Comparison of ENCODE assay signal across 12 cellular contexts in genomic region chr4:1291996-1292702, GRCh38. TPM values are rescaled to one million over a fixed set of nuclear protein-coding genes. Genes with fewer than 3 reads are reported as not detected.
DNase-seq lines count a peak whose midpoint lies in the region; ATAC-seq and TF ChIP-seq lines count a peak whose summit lies in the region.
"Had no signal": no experiment of that assay in that cellular context is flagged by ENCODE, and none has a peak within 500 bp of the region (broad histone marks: within the 10 kb centered on the region; RNA-seq: fewer than 3 reads in every experiment).

No MANE protein-coding gene starts in this region.

- 56% methylated on average over 11 of the region's 11 CpGs for WGBS in right cardiac atrium

- H3K4me1 Mint-ChIP-seq in activated T-helper 1 cell treated with anti-CD3 and anti-CD28 coated beads, Interleukin-12 subunit alpha, Interleukin-12 subunit beta, Interleukin-2, Interleukin-4 antibody, amounts not matched to agents 30 ng/mL and 10 ng/mL and 1 ng/mL, durations not matched to agents 14 hours and 24 hours and 36 hours (ENCODE audit: low read depth): peaks cover 32% of the 10 kb centered on the region
- H3K4me1 Mint-ChIP-seq in memory B cell (peaks cover 41% of the 10 kb centered on the region), type B pancreatic cell (ENCODE audit: unreplicated experiment) (peaks cover 37% of the 10 kb centered on the region)

- H3K4me3 Mint-ChIP-seq in activated T-helper 1 cell treated with anti-CD3 and anti-CD28 coated beads, Interleukin-12 subunit alpha, Interleukin-12 subunit beta, Interleukin-2, Interleukin-4 antibody, amounts not matched to agents 30 ng/mL and 10 ng/mL and 1 ng/mL, durations not matched to agents 14 hours and 24 hours and 36 hours: peak overlapping the region; percentile 97
- H3K4me3 Mint-ChIP-seq in memory B cell: peak overlapping the region; percentile 89
- peak overlapping the region; percentile 98 for H3K4me3 Mint-ChIP-seq in type B pancreatic cell

- ATAC-seq in right cardiac atrium (no peak), memory B cell (ENCODE audit: low read depth) (no peak)
- ATAC-seq: heart right ventricle had no signal

- peak overlapping the region; percentile 29 for H3K27ac Mint-ChIP-seq in activated T-helper 1 cell treated with anti-CD3 and anti-CD28 coated beads, Interleukin-12 subunit alpha, Interleukin-12 subunit beta, Interleukin-2, Interleukin-4 antibody, amounts not matched to agents 30 ng/mL and 10 ng/mL and 1 ng/mL, durations not matched to agents 14 hours and 24 hours and 36 hours
- peak overlapping the region; percentile 90 for H3K27ac Mint-ChIP-seq in memory B cell
- peak overlapping the region; percentile 100 for H3K27ac Mint-ChIP-seq in type B pancreatic cell

- no peaks in the 10 kb centered on the region for H3K9me3 ChIP-seq in left ventricle myocardium inferior (replicated peaks)
- H3K9me3 ChIP-seq in right cardiac atrium (ENCODE audit: control insufficient read depth, low read length): no peaks in the 10 kb centered on the region
- H3K9me3 ChIP-seq: heart right ventricle, SJSA1 had no signal

- TF ChIP-seq CTCF in left ventricle myocardium inferior (IDR thresholded peaks at IDR 0.05; ENCODE audit: borderline replicate concordance) (no peak), type B pancreatic cell (conservative IDR thresholded peaks at IDR 0.05) (no peak)

- H3K27me3 Mint-ChIP-seq in activated T-helper 1 cell treated with anti-CD3 and anti-CD28 coated beads, Interleukin-12 subunit alpha, Interleukin-12 subunit beta, Interleukin-2, Interleukin-4 antibody, amounts not matched to agents 30 ng/mL and 10 ng/mL and 1 ng/mL, durations not matched to agents 14 hours and 24 hours and 36 hours (ENCODE audit: insufficient read depth): no peaks in the 10 kb centered on the region
- no peaks in the 10 kb centered on the region for H3K27me3 Mint-ChIP-seq in memory B cell
- H3K27me3 Mint-ChIP-seq in type B pancreatic cell: no peaks in the 10 kb centered on the region

- H3K27me3 ChIP-seq in left ventricle myocardium inferior (ENCODE audit: low read depth) (no peaks in the 10 kb centered on the region), right cardiac atrium (ENCODE audit: control insufficient read depth, insufficient read depth) (no peaks in the 10 kb centered on the region)
- H3K27me3 ChIP-seq: heart right ventricle, SJSA1 had no signal

- no peaks in the 10 kb centered on the region for H3K9me3 Mint-ChIP-seq in activated T-helper 1 cell treated with anti-CD3 and anti-CD28 coated beads, Interleukin-12 subunit alpha, Interleukin-12 subunit beta, Interleukin-2, Interleukin-4 antibody, amounts not matched to agents 30 ng/mL and 10 ng/mL and 1 ng/mL, durations not matched to agents 14 hours and 24 hours and 36 hours
- H3K9me3 Mint-ChIP-seq in memory B cell (no peaks in the 10 kb centered on the region), type B pancreatic cell (no peaks in the 10 kb centered on the region)

- H3K4me3 ChIP-seq in left ventricle myocardium inferior (peak overlapping the region; percentile 99), right cardiac atrium (ENCODE audit: low read length) (no peak overlapping the region)
- H3K4me3 ChIP-seq: SJSA1 had no signal

- H3K36me3 Mint-ChIP-seq in activated T-helper 1 cell treated with anti-CD3 and anti-CD28 coated beads, Interleukin-12 subunit alpha, Interleukin-12 subunit beta, Interleukin-2, Interleukin-4 antibody, amounts not matched to agents 30 ng/mL and 10 ng/mL and 1 ng/mL, durations not matched to agents 14 hours and 24 hours and 36 hours (ENCODE audit: low read depth): peaks cover 3% of the 10 kb centered on the region
- H3K36me3 Mint-ChIP-seq in memory B cell (peaks cover 8% of the 10 kb centered on the region), type B pancreatic cell (peaks cover 4% of the 10 kb centered on the region)

- peaks cover 9% of the 10 kb centered on the region for H3K36me3 ChIP-seq in left ventricle myocardium inferior
- H3K36me3 ChIP-seq: SJSA1 had no signal

- peaks cover 78% of the 10 kb centered on the region for H3K4me1 ChIP-seq in left ventricle myocardium inferior
- H3K4me1 ChIP-seq in right cardiac atrium (ENCODE audit: control insufficient read depth, insufficient read depth, low read length): peaks cover 20% of the 10 kb centered on the region
- H3K4me1 ChIP-seq: SJSA1 had no signal

- intact Hi-C loops in left ventricle myocardium inferior (cut with micrococcal nuclease) (no loop called here), right cardiac atrium (cut with DNase I) (loop anchor here in 2 of 4 donors (10.0 kb wide), 1 partner anchor 53 kb away; the partner anchor contains the start of gene UVSSA (in 2 of the 2))
- intact Hi-C loops in activated T-helper 1 cell treated with anti-CD3 and anti-CD28 coated beads, Interleukin-12 subunit alpha, Interleukin-12 subunit beta, Interleukin-2, Interleukin-4 antibody, amounts not matched to agents 30 ng/mL and 10 ng/mL and 1 ng/mL, durations not matched to agents 14 hours and 24 hours and 36 hours (cut with micrococcal nuclease): no loop called here

- H3K27ac ChIP-seq in left ventricle myocardium inferior (replicated peaks) (peak overlapping the region; percentile 96), right cardiac atrium (ENCODE audit: low read length) (no peak overlapping the region)
- H3K27ac ChIP-seq: SJSA1 had no signal

- DNase-seq in left ventricle myocardium inferior (no peak), right cardiac atrium (no peak), memory B cell (ENCODE audit: low spot score in 2 of 2) (no peak), type B pancreatic cell (ENCODE audit: extremely low spot score, unreplicated experiment) (no peak), HPDE6-E6E7 (ENCODE audit: extremely low spot score) (no peak), NCI-H1092 (lab: John Stamatoyannopoulos, UW) (no peak), inferior parietal cortex (ENCODE audit: extremely low spot score) (no peak)
- no peak for DNase-seq in activated T-helper 1 cell treated with anti-CD3 and anti-CD28 coated beads, Interleukin-12 subunit alpha, Interleukin-12 subunit beta, Interleukin-2, Interleukin-4 antibody, amounts not matched to agents 30 ng/mL and 10 ng/mL and 1 ng/mL, durations not matched to agents 14 hours and 24 hours and 36 hours (ENCODE audit: low spot score)
- DNase-seq: heart right ventricle, midbrain, NCI-H345 had no signal

RNA-seq across cellular contexts. Expression of gene MAEA, which starts 2.5 kb away (rescaled TPM):
- 49.5 TPM for total RNA-seq in left ventricle myocardium inferior
- total RNA-seq in right cardiac atrium: 10 to 100 TPM; 51.6 to 61.8 (median 59.2) TPM
- polyA plus RNA-seq in right cardiac atrium: 53.4 TPM
- 67.1 and 68.1 TPM in 2 replicates for total RNA-seq in activated T-helper 1 cell treated with anti-CD3 and anti-CD28 coated beads, Interleukin-12 subunit alpha, Interleukin-12 subunit beta, Interleukin-2, Interleukin-4 antibody, amounts not matched to agents 30 ng/mL and 10 ng/mL and 1 ng/mL, durations not matched to agents 14 hours and 24 hours and 36 hours
- total RNA-seq in type B pancreatic cell (ENCODE audit: low replicate concordance): 81.5 and 98.7 TPM in 2 replicates

RNA-seq across cellular contexts. Expression of gene CTBP1, which starts 43.2 kb away (rescaled TPM):
- 112 TPM for total RNA-seq in left ventricle myocardium inferior
- total RNA-seq in right cardiac atrium: 100 to 1,000 TPM; 123 to 145 (median 134) TPM
- polyA plus RNA-seq in right cardiac atrium: 119 TPM
- 203 and 206 TPM in 2 replicates for total RNA-seq in activated T-helper 1 cell treated with anti-CD3 and anti-CD28 coated beads, Interleukin-12 subunit alpha, Interleukin-12 subunit beta, Interleukin-2, Interleukin-4 antibody, amounts not matched to agents 30 ng/mL and 10 ng/mL and 1 ng/mL, durations not matched to agents 14 hours and 24 hours and 36 hours
- total RNA-seq in type B pancreatic cell (ENCODE audit: low replicate concordance): 147 and 165 TPM in 2 replicates

RNA-seq across cellular contexts. Expression of gene UVSSA, which starts 54.9 kb away (rescaled TPM):
- total RNA-seq in left ventricle myocardium inferior (5.9 TPM), right cardiac atrium (1 to 10 TPM; 7.7 to 8.8 (median 8.5) TPM), type B pancreatic cell (ENCODE audit: low replicate concordance) (30.5 and 32.4 TPM in 2 replicates)
- 5.0 TPM for polyA plus RNA-seq in right cardiac atrium
- total RNA-seq in activated T-helper 1 cell treated with anti-CD3 and anti-CD28 coated beads, Interleukin-12 subunit alpha, Interleukin-12 subunit beta, Interleukin-2, Interleukin-4 antibody, amounts not matched to agents 30 ng/mL and 10 ng/mL and 1 ng/mL, durations not matched to agents 14 hours and 24 hours and 36 hours: 25.8 and 27.5 TPM in 2 replicates

Comparison
In these comparisons a context has a peak if more than half of its experiments do, and no peak if none do; other contexts are left out.
1. H3K27ac Mint-ChIP-seq: peak in every context shown above with its lines; median percentile 100 in type B pancreatic cell; 90 in memory B cell; 29 in activated T-helper 1 cell treated with anti-CD3 and anti-CD28 coated beads, Interleukin-12 subunit alpha, Interleukin-12 subunit beta, Interleukin-2, Interleukin-4 antibody, amounts not matched to agents 30 ng/mL and 10 ng/mL and 1 ng/mL, durations not matched to agents 14 hours and 24 hours and 36 hours.